ENCODE assay signal across 1 cellular context in the genomic region with DNA sequence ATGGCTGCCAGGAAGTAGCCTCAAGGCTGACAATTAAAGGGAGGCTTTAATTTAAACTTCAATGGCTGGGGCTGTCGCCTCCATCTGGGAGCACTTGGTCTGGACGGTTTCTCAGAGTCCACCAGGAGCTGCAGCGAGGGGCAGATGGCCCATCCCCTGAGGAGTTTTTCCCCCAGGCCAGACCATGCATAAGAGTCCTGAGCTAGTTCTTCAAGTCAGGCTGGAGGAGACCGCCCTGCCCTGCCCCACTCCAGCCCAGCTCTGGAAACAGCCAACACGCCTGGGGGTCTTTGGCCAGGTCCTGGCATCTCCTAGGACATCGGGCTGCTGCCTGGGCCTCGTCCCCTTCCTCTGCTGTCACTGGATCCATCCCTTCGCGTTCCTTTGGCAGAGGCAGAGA.
TF ChIP-seq lines count a peak whose summit lies in the region.

No MANE protein-coding gene starts in this region.

TF ChIP-seq in HEK293, 187 proteins besides CTCF, POLR2A, EP300 and RAD21:
- TF ChIP-seq ZNF18 (tag by site-specific recombination; IDR thresholded peaks at IDR 0.05), result no peak
- TF ChIP-seq ZBTB17 (tag by site-specific recombination; IDR thresholded peaks at IDR 0.05), result peak; percentile 54; the same call in 1 of the 2 replicates
